In genomic region chr21:42169758-42170157, GRCh38 we compare ENCODE assay signal across 18 cellular contexts. TPM values are rescaled to one million over a fixed set of nuclear protein-coding genes. Genes with fewer than 3 reads are reported as not detected.
DNase-seq lines count a peak whose midpoint lies in the region; ATAC-seq and TF ChIP-seq lines count a peak whose summit lies in the region.
"Had no signal": no experiment of that assay in that cellular context is flagged by ENCODE, and none has a peak within 500 bp of the region (broad histone marks: within the 10 kb centered on the region; RNA-seq: fewer than 3 reads in every experiment).

No MANE protein-coding gene starts in this region.

- H3F3A ChIP-seq in OCI-LY1 (ENCODE audit: insufficient read depth, low read length): peaks cover 5% of the 10 kb centered on the region; the same call in 1 of the 2 replicates

- peaks cover 9% of the 10 kb centered on the region for H3K9me3 Mint-ChIP-seq in WTC11

- H3K4me3 Mint-ChIP-seq in WTC11: no peak overlapping the region

- no peak overlapping the region for H2AFZ ChIP-seq in OCI-LY1 (ENCODE audit: low read length)
- H2AFZ ChIP-seq in hepatocyte: no peak overlapping the region
- H2AFZ ChIP-seq: GM23248 had no signal

- CTCF ChIA-PET in WTC11 (lab: Charles Lee): no interaction called here

- no peaks in the 10 kb centered on the region for H3K9me3 ChIP-seq in OCI-LY1 (ENCODE audit: low read length)
- H3K9me3 ChIP-seq in hepatocyte (ENCODE audit: low read depth): no peaks in the 10 kb centered on the region
- no peaks in the 10 kb centered on the region for H3K9me3 ChIP-seq in stomach

- ATAC-seq in HG03457 (IDR thresholded peaks at IDR 0.05; ENCODE audit: unreplicated experiment) (no peak), WTC11 (no peak)
- ATAC-seq: K562 had no signal

- no peak for DNase-seq in hepatocyte (ENCODE audit: low spot score)
- DNase-seq in stomach: no peak
- no peak for DNase-seq in central memory CD4-positive, alpha-beta T cell
- no peak for DNase-seq in WTC11 (ENCODE audit: low spot score)
- no peak for DNase-seq in activated CD4-positive, alpha-beta T cell treated with anti-CD3 and anti-CD28 coated beads, Interleukin-2, amount 50 U/mL, for 4 hours
- DNase-seq: C1 segment of cervical spinal cord, DND-41, GM23248, HCEC 1CT, NCI-H1048, NCI-H1436 treated with DMSO at 0.1 percent for 48 hours, NCI-H2029 treated with DMSO at 0.1 percent for 48 hours, NCI-H774, SIG-M5 had no signal

- peak overlapping the region; percentile 14; the same call in 1 of the 2 replicates for H3K9ac ChIP-seq in OCI-LY1 (ENCODE audit: low read length)
- H3K9ac ChIP-seq: GM23248 had no signal

- H3K4me1 ChIP-seq in OCI-LY1 (ENCODE audit: insufficient read depth, low read length, severe bottlenecking): peaks cover 87% of the 10 kb centered on the region
- no peaks in the 10 kb centered on the region for H3K4me1 ChIP-seq in hepatocyte (ENCODE audit: insufficient read depth)
- H3K4me1 ChIP-seq in stomach: peaks cover 0 to 11% (median 2%) of the 10 kb centered on the region in 4 donors

- H3K36me3 Mint-ChIP-seq in WTC11: no peaks in the 10 kb centered on the region

- peaks cover 2% of the 10 kb centered on the region; the same call in 1 of the 2 replicates for H3K27me3 Mint-ChIP-seq in WTC11 (ENCODE audit: low read depth)

- POLR2A ChIA-PET in WTC11 (lab: Charles Lee): no interaction called here

- H3K79me2 ChIP-seq in OCI-LY1 (ENCODE audit: insufficient read depth, low read length) (peaks cover 6% of the 10 kb centered on the region; the same call in 1 of the 2 replicates), hepatocyte (no peaks in the 10 kb centered on the region)

- no peaks in the 10 kb centered on the region for H3K4me1 Mint-ChIP-seq in WTC11

- H3K9me2 ChIP-seq in OCI-LY1 (ENCODE audit: low read depth, low read length): no peaks in the 10 kb centered on the region
- H3K9me2 ChIP-seq in hepatocyte (replicated peaks; ENCODE audit: insufficient read depth): no peaks in the 10 kb centered on the region

- H3K36me3 ChIP-seq in OCI-LY1 (ENCODE audit: insufficient read depth, low read length) (peaks cover 16% of the 10 kb centered on the region), hepatocyte (replicated peaks; ENCODE audit: insufficient read depth, low read depth) (no peaks in the 10 kb centered on the region), stomach (no peaks in the 10 kb centered on the region)

- H4K20me1 ChIP-seq in OCI-LY1 (ENCODE audit: insufficient read depth, low read length) (no peaks in the 10 kb centered on the region), hepatocyte (ENCODE audit: insufficient read depth, poor library complexity, severe bottlenecking) (no peaks in the 10 kb centered on the region)

- H3K4me2 ChIP-seq in OCI-LY1 (ENCODE audit: low read length) (no peak overlapping the region), hepatocyte (no peak overlapping the region)

- TF ChIP-seq EP300 in stomach (IDR thresholded peaks at IDR 0.05): no peak

- no peaks in the 10 kb centered on the region for H3K27me3 ChIP-seq in OCI-LY1 (ENCODE audit: insufficient read depth, low read length)
- H3K27me3 ChIP-seq in hepatocyte: no peaks in the 10 kb centered on the region
- H3K27me3 ChIP-seq in stomach: no peaks in the 10 kb centered on the region

- no peak overlapping the region for H3K4me3 ChIP-seq in OCI-LY1 (ENCODE audit: low read depth, low read length, poor library complexity, severe bottlenecking)
- H3K4me3 ChIP-seq in hepatocyte: no peak overlapping the region
- H3K4me3 ChIP-seq in stomach: no peak overlapping the region
- H3K4me3 ChIP-seq: GM23248, K562 had no signal

- no peak overlapping the region for H3K27ac Mint-ChIP-seq in WTC11

- no peak for TF ChIP-seq POLR2A in stomach (IDR thresholded peaks at IDR 0.05)

- intact Hi-C loops in stomach (cut with DNase I; ENCODE audit: low total_unique reads): no loop called here

- TF ChIP-seq CTCF in OCI-LY1 (IDR thresholded peaks at IDR 0.05; ENCODE audit: low read length) (no peak), hepatocyte (IDR thresholded peaks at IDR 0.05; ENCODE audit: poor library complexity) (no peak), stomach (IDR thresholded peaks at IDR 0.05) (no peak), WTC11 (IDR thresholded peaks at IDR 0.05) (no peak)

- H3K27ac ChIP-seq in OCI-LY1 (ENCODE audit: low read depth, low read length, poor library complexity, severe bottlenecking): peak overlapping the region; percentile 89
- H3K27ac ChIP-seq in cingulate gyrus (ENCODE audit: low read depth, low read length): peak overlapping the region; percentile 88
- H3K27ac ChIP-seq in hepatocyte: peak overlapping the region; percentile 32
- H3K27ac ChIP-seq in stomach: peak overlapping the region in 4 of 5 donors; percentile 38 to 78 (median 58)
- H3K27ac ChIP-seq: GM23248 had no signal

TF ChIP-seq in WTC11, 78 proteins besides CTCF, POLR2A, EP300 and RAD21 (continues in another document):
- TF ChIP-seq NR3C1 (CRISPR knock-in tag; conservative IDR thresholded peaks at IDR 0.05; ENCODE audit: low read depth) (no peak), ATF2 (CRISPR knock-in tag; IDR thresholded peaks at IDR 0.05; ENCODE audit: borderline replicate concordance, low read depth) (no peak), MXD4 (CRISPR knock-in tag; IDR thresholded peaks at IDR 0.05; ENCODE audit: borderline replicate concordance) (no peak), NR2C2 (CRISPR knock-in tag; IDR thresholded peaks at IDR 0.05) (no peak), ZNF532 (CRISPR knock-in tag; IDR thresholded peaks at IDR 0.05; ENCODE audit: borderline replicate concordance) (no peak), ZNF219 (CRISPR knock-in tag; IDR thresholded peaks at IDR 0.05; ENCODE audit: borderline replicate concordance) (no peak), ETV6 (CRISPR knock-in tag; IDR thresholded peaks at IDR 0.05) (no peak), ERG (CRISPR knock-in tag; IDR thresholded peaks at IDR 0.05) (no peak), E2F4 (CRISPR knock-in tag; IDR thresholded peaks at IDR 0.05; ENCODE audit: borderline replicate concordance, low read depth) (no peak)

RNA-seq across cellular contexts. Expression of gene ABCG1, which starts 49.2 kb away (rescaled TPM):
- total RNA-seq in hepatocyte (7.2 and 10.7 TPM in 2 replicates), stomach (10 to 100 TPM in 4 of 5 donors, 1 to 10 TPM in 1; 4.1 to 65.9 (median 31.6) TPM), WTC11 (2021) (2.9 to 4.0 TPM (median 3.7 TPM) in 3 replicates)
- polyA plus RNA-seq in hepatocyte (8.4 and 14.0 TPM in 2 replicates), stomach (1 to 10 TPM; 3.1 to 4.7 (median 4.2) TPM)
- total RNA-seq: GM23248 had no signal
- polyA plus RNA-seq: K562 had no signal

Comparison
In these comparisons a context has a peak if more than half of its experiments do, and no peak if none do; other contexts are left out.
1. H3K27ac ChIP-seq: peak in every context shown above with its lines; median percentile 89 in OCI-LY1; 88 in cingulate gyrus; 58 in stomach; 32 in hepatocyte.